In the genomic region with DNA sequence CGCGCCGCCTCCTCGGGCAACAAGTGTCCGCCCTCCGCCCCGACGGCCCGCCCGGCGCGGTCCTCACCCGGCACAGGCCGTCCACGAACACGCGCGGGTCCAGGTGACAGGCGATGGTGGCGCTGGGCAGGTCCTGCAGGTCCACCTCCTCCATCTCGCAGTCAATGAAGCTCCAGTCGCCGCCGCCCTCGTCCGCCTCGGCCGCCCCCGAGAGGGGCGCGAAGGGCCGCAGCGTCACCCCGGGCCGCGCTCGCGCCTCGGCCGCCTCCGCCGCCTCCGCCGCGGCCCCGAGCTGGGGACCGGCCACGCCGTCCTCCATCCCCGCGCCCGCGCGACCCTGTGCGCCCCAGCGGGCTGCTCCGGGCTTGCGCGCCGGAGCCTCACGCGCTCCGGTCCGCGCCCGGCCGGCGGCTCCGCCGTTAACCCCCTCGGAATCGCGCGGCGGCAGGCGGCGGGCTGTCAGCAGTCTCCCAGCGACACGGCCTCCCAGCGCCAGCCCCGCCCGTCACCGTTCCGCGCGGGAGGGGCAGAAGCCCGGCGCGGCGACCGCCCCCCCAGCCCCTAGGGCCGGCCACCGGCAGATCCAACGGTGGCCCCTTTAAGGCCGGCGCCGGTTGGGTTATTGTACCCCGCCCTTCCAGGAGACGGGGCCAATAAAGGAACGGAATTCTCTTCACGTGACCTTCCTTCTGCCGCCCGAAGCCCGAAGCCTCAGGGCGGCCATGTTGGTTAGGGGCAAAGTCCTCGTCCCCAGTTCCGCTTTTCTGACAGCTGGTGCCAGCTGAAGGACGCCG, we compare ENCODE assay signal across 8 cellular contexts. TPM values are rescaled to one million over a fixed set of nuclear protein-coding genes. Genes with fewer than 3 reads are reported as not detected.
DNase-seq lines count a peak whose midpoint lies in the region; ATAC-seq, FAIRE-seq and TF ChIP-seq lines count a peak whose summit lies in the region.

TSS of gene RCAN1 (minus strand) at position 421 of the 794 bp plus-strand sequence. CDS start at position 319, 102 bp downstream.

- H3K36me3 ChIP-seq in K562 (ENCODE audit: control insufficient read depth, insufficient read depth, low read length): no peaks in the 10 kb centered on the region

- TF ChIP-seq RAD21 in K562 (CRISPR knock-in tag; conservative IDR thresholded peaks at IDR 0.05 in 1 of 2, IDR thresholded peaks at IDR 0.05 in 1 of 2): no peak

- no peak for TF ChIP-seq EP300 in K562 (IDR thresholded peaks at IDR 0.05; ENCODE audit: low read length)

- H3K4me1 ChIP-seq in K562 (replicated peaks in 1 of 2; ENCODE audit: control insufficient read depth in 2 of 2, insufficient read depth in 2 of 2, low read length in 2 of 2): peaks cover 13 to 23% of the 10 kb centered on the region in 2 experiments

- H3K4me3 ChIP-seq in K562: peak within 1 kb of the TSS; percentile 59
- peak within 1 kb of the TSS; percentile 71 for H3K4me3 ChIP-seq in retinal pigment epithelial cell (ENCODE audit: low read length)

- peak; percentile 7 for FAIRE-seq in TTC549 (lab: Jason Lieb, UNC)
- peak; percentile 97 for FAIRE-seq in K562 (lab: Jason Lieb, UNC)

- H4K20me1 ChIP-seq in K562 (replicated peaks; ENCODE audit: control insufficient read depth, insufficient read depth, low read length): no peaks in the 10 kb centered on the region; the same call in 1 of the 2 replicates

- no peak for TF ChIP-seq POLR2A in K562 (conservative IDR thresholded peaks at IDR 0.05)

- H3K79me2 ChIP-seq in K562 (ENCODE audit: control insufficient read depth, insufficient read depth, low read length): no peaks in the 10 kb centered on the region; the same call in 2 of the 3 replicates

- peak; percentile 73 for DNase-seq in NCI-H2081 treated with DMSO at 0.1 percent for 48 hours (lab: John Stamatoyannopoulos, UW)
- peak; percentile 96 to 97 (median 96) for DNase-seq in K562 (ENCODE audit: extremely low read depth in 1 of 4, low spot score in 3 of 4)
- DNase-seq in hypothalamus (lab: John Stamatoyannopoulos, UW): peak; percentile 50 to 95 (median 88)
- DNase-seq in retinal pigment epithelial cell (ENCODE audit: low read depth): peak; percentile 75

- peak within 1 kb of the TSS; percentile 81 for H3K4me2 ChIP-seq in K562 (ENCODE audit: insufficient read depth, low read length)

- CTCF ChIA-PET in K562 (lab: Yijun Ruan, JAX; ENCODE audit: low intra/inter-chr PET ratio): interaction anchor here (0.7 kb wide), 1 partner anchor 424 kb away, joined by 5 read pairs; no protein-coding TSS in a partner anchor

- H3K27ac ChIP-seq in 22Rv1 (peak within 1 kb of the TSS; percentile 46), K562 (ENCODE audit: extremely low read depth, low read depth, low read length) (peak within 1 kb of the TSS; percentile 53; the same call in 2 of the 3 replicates)

- WGBS in K562 (ENCODE audit: insufficient coverage, low coverage, missing lambda C conversion rate): under 1% methylated on average over 78 of the region's 109 CpGs

- POLR2A ChIA-PET in K562 (lab: Yijun Ruan, JAX): interaction anchor here (0.5 to 1.6 kb wide), 7 partner anchors 16 to 934 kb away, joined by 3 to 6 read pairs (median 4); partner anchors contain the start of gene CLIC6

- peak within 1 kb of the TSS; percentile 53 to 92; a peak in 3 of 4 replicates for H3K9ac ChIP-seq in K562 (ENCODE audit: insufficient read depth in 1 of 2, low read depth in 2 of 2, low read length in 2 of 2)

- H2AFZ ChIP-seq in K562 (ENCODE audit: low read depth, low read length): peak within 1 kb of the TSS; percentile 93

- TF ChIP-seq CTCF in 22Rv1 (IDR thresholded peaks at IDR 0.05) (no peak), K562 (IDR thresholded peaks at IDR 0.05 in 2 of 3, conservative IDR thresholded peaks at IDR 0.05 in 1 of 3; ENCODE audit: insufficient read depth in 2 of 3, low read depth in 1 of 3, low read length in 3 of 3) (no peak), retinal pigment epithelial cell (conservative IDR thresholded peaks at IDR 0.05; ENCODE audit: low read depth, low read length) (no peak)

- intact Hi-C loops in K562 (cut with micrococcal nuclease): loop anchor here (5.0 kb wide), 1 partner anchor 52 kb away; the partner anchor contains the start of gene CLIC6

- no peaks in the 10 kb centered on the region for H3K9me1 ChIP-seq in K562 (ENCODE audit: control insufficient read depth, insufficient read depth, low read length)

- peak; percentile 87 for ATAC-seq in GM18519 (IDR thresholded peaks at IDR 0.05; ENCODE audit: low FRiP score, unreplicated experiment)
- peak; percentile 96 for ATAC-seq in HG03045 (IDR thresholded peaks at IDR 0.05; ENCODE audit: unreplicated experiment)
- ATAC-seq in K562: peak; percentile 99

- in situ Hi-C loops in K562 (cut with MboI): no loop called here

- BruUV-seq in K562 (replicated peaks; lab: Mats Ljungman, UMichigan): no TSS peak

- peaks cover 0 to 11% of the 10 kb centered on the region in 2 experiments; a peak in 4 of 5 replicates for H3K27me3 ChIP-seq in K562 (ENCODE audit: control insufficient read depth in 2 of 2, insufficient read depth in 2 of 2, low read length in 2 of 2)

- H3K9me3 ChIP-seq in K562 (replicated peaks; ENCODE audit: control insufficient read depth, insufficient read depth, low read depth, low read length): no peaks in the 10 kb centered on the region

TF ChIP-seq in K562, 482 proteins besides CTCF, POLR2A, EP300 and RAD21 (continues in another document):
- peak; percentile 86 for TF ChIP-seq L3MBTL2 (IDR thresholded peaks at IDR 0.05)
- peak; percentile 70 for TF ChIP-seq RBFOX2 (IDR thresholded peaks at IDR 0.05; ENCODE audit: low read depth, low read length)
- peak; percentile 99 for TF ChIP-seq FOXM1 (IDR thresholded peaks at IDR 0.05; ENCODE audit: low read depth)
- TF ChIP-seq FOXM1 (CRISPR knock-in tag; IDR thresholded peaks at IDR 0.05; ENCODE audit: low read depth): no peak
- no peak for TF ChIP-seq MTF1 (CRISPR knock-in tag; IDR thresholded peaks at IDR 0.05; ENCODE audit: borderline replicate concordance)
- peak; percentile 64 for TF ChIP-seq BHLHE40 (IDR thresholded peaks at IDR 0.05; ENCODE audit: low read length)
- TF ChIP-seq MEIS2 (IDR thresholded peaks at IDR 0.05; ENCODE audit: partially characterized antibody): peak; percentile 67
- peak; percentile 99 for TF ChIP-seq TOE1 (IDR thresholded peaks at IDR 0.05; ENCODE audit: borderline replicate concordance)
- TF ChIP-seq TOE1 (CRISPR knock-in tag; IDR thresholded peaks at IDR 0.05; ENCODE audit: borderline replicate concordance, low read depth): no peak
- TF ChIP-seq NR2C1 (IDR thresholded peaks at IDR 0.05): peak; percentile 61; the same call in 1 of the 2 replicates
- peak; percentile 71 for TF ChIP-seq NR2C1 (tag; IDR thresholded peaks at IDR 0.05)
- TF ChIP-seq GATA2 (CRISPR knock-in tag; IDR thresholded peaks at IDR 0.05): no peak
- no peak for TF ChIP-seq NCOA4 (IDR thresholded peaks at IDR 0.05; ENCODE audit: partially characterized antibody)
- TF ChIP-seq SPI1 (IDR thresholded peaks at IDR 0.05; ENCODE audit: borderline replicate concordance, low read depth, low read length): peak; percentile 100
- TF ChIP-seq CTBP1 (IDR thresholded peaks at IDR 0.05; ENCODE audit: borderline replicate concordance): peak; percentile 92
- TF ChIP-seq MAX (CRISPR knock-in tag; IDR thresholded peaks at IDR 0.05): peak; percentile 80
- TF ChIP-seq SIN3A (IDR thresholded peaks at IDR 0.05; ENCODE audit: borderline replicate concordance in 2 of 2, control insufficient read depth in 1 of 2, low read depth in 2 of 2, low read length in 2 of 2): peak in 1 of 2 experiments; percentile 95; a peak in 2 of 4 replicates
- TF ChIP-seq, protein P1, sequence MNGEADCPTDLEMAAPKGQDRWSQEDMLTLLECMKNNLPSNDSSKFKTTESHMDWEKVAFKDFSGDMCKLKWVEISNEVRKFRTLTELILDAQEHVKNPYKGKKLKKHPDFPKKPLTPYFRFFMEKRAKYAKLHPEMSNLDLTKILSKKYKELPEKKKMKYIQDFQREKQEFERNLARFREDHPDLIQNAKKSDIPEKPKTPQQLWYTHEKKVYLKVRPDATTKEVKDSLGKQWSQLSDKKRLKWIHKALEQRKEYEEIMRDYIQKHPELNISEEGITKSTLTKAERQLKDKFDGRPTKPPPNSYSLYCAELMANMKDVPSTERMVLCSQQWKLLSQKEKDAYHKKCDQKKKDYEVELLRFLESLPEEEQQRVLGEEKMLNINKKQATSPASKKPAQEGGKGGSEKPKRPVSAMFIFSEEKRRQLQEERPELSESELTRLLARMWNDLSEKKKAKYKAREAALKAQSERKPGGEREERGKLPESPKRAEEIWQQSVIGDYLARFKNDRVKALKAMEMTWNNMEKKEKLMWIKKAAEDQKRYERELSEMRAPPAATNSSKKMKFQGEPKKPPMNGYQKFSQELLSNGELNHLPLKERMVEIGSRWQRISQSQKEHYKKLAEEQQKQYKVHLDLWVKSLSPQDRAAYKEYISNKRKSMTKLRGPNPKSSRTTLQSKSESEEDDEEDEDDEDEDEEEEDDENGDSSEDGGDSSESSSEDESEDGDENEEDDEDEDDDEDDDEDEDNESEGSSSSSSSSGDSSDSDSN (IDR thresholded peaks at IDR 0.05; ENCODE audit: borderline replicate concordance in 1 of 2, low read depth in 2 of 2, low read length in 2 of 2): peak; percentile 89 to 92; a peak in 3 of 4 replicates

RNA-seq across cellular contexts. Expression of gene RCAN1, which starts in this region (rescaled TPM):
- 6.1 and 7.8 TPM in 2 replicates for total RNA-seq in K562 (2011; cell fraction: chromatin; rRNA removed; ENCODE audit: low replicate concordance)
- total RNA-seq in K562 (2011; cell fraction: nucleolus; rRNA removed): 3.8 and 4.2 TPM in 2 replicates
- 6.6 and 7.6 TPM in 2 replicates for total RNA-seq in K562 (2011; cell fraction: nucleoplasm; rRNA removed)
- total RNA-seq in K562 (2014; rRNA removed): 11.9 TPM in 2 replicates
- total RNA-seq in K562 (2014; rRNA removed; fragmentation: Illumina TruSeq; extraction: Trizol): 16.5 and 16.9 TPM in 2 replicates
- total RNA-seq in K562 (2015; rRNA removed; fragmentation: Illumina TruSeq; extraction: Trizol): 12.3 and 14.7 TPM in 2 replicates
- 14.0 and 15.5 TPM in 2 replicates for total RNA-seq in K562 (2021)
- polyA plus RNA-seq in K562 (2011; rRNA removed): 5.3 and 9.9 TPM in 2 replicates
- polyA plus RNA-seq in K562 (2011; cell fraction: cytosol; rRNA removed): 2.7 and 3.8 TPM in 2 replicates
- polyA plus RNA-seq in K562 (2011; cell fraction: nucleus; rRNA removed): 2.2 and 2.9 TPM in 2 replicates
- 14.3 and 25.6 TPM in 2 replicates for polyA plus RNA-seq in K562 (2012)
- 13.4 and 14.9 TPM in 2 replicates for polyA plus RNA-seq in K562 (2014; fragmentation: Illumina TruSeq; extraction: Trizol)
- 1 to 10 TPM; 4.4 to 6.1 TPM for polyA plus RNA-seq in K562 (2014; fragmentation: Nextera tagmentation; extraction: Ambion mirVana)
- 12.3 and 15.0 TPM in 2 replicates for polyA plus RNA-seq in K562 (2014; rRNA removed)
- 8.1 and 11.2 TPM in 2 replicates for polyA minus RNA-seq in K562 (2011; rRNA and poly(A)+ RNA removed)
- 3.4 and 5.2 TPM in 2 replicates for polyA minus RNA-seq in K562 (2011; cell fraction: cytosol; rRNA and poly(A)+ RNA removed)
- polyA minus RNA-seq in K562 (2011; cell fraction: nucleus; rRNA and poly(A)+ RNA removed): 2.7 and 3.3 TPM in 2 replicates

Comparison
In these comparisons a context has a peak if more than half of its experiments do, and no peak if none do; other contexts are left out.
1. Peak in every context shown above with its lines: DNase-seq, ATAC-seq, H3K4me3 ChIP-seq and H3K27ac ChIP-seq.